ENCODE assay signal across 21 cellular contexts in genomic region chr1:97467445-97467844, GRCh38.
"Had no signal": no experiment of that assay in that cellular context is flagged by ENCODE, and none has a peak within 500 bp of the region (broad histone marks: within the 10 kb centered on the region; RNA-seq: fewer than 3 reads in every experiment).

No MANE protein-coding gene starts in this region.

- H3K36me3 Mint-ChIP-seq: stimulated activated memory B cell treated with anti-CD40 and anti-IgM and Interleukin-4, amounts not matched to agents 10 μg/mL and 1 μg/mL and 100 μg/mL, for 72 hours had no signal

- H3K27me3 Mint-ChIP-seq: effector memory CD8-positive, alpha-beta T cell; naive B cell; natural killer cell treated with Interleukin-12 subunit alpha and Interleukin-12 subunit beta and Interleukin-15 and Interleukin-18, amount 100 ng/mL, for 72 hours; stimulated activated memory B cell treated with anti-CD40 and anti-IgM and Interleukin-4, amounts not matched to agents 10 μg/mL and 1 μg/mL and 100 μg/mL, for 72 hours had no signal

- H3K9me3 ChIP-seq: left lung, mucosa of descending colon, prostate gland, testis, upper lobe of left lung had no signal

- H3K36me3 ChIP-seq: prostate gland, tibial artery had no signal

- H3K79me2 ChIP-seq: parathyroid adenoma had no signal

- H3K9ac ChIP-seq: parathyroid adenoma had no signal

- H3K27me3 ChIP-seq: left lung, spleen, testis, tibial artery, upper lobe of left lung had no signal

- H3K4me3 ChIP-seq: left lung, mucosa of descending colon, prostate gland, skin epidermis, spleen, testis, tibial artery, upper lobe of left lung had no signal

- H3K27ac ChIP-seq: left lung, parathyroid adenoma, prostate gland, skin epidermis, spleen, testis, tibial artery, upper lobe of left lung had no signal

- ATAC-seq: effector memory CD8-positive, alpha-beta T cell; left lung; mucosa of descending colon; natural killer cell treated with Interleukin-12 subunit alpha and Interleukin-12 subunit beta and Interleukin-15 and Interleukin-18, amount 100 ng/mL, for 72 hours; right cardiac atrium; stimulated activated memory B cell treated with anti-CD40 and anti-IgM and Interleukin-4, amounts not matched to agents 10 μg/mL and 1 μg/mL and 100 μg/mL, for 72 hours; stimulated activated naive CD8-positive, alpha-beta T cell treated with anti-CD3 and anti-CD28 coated beads, Interleukin-15, Interleukin-2, amounts not matched to agents 100 U/mL and 50 U/mL, for 24 hours had no signal

- H2AFZ ChIP-seq: parathyroid adenoma had no signal

- H3K27ac Mint-ChIP-seq: effector memory CD8-positive, alpha-beta T cell; mesothelial cell of epicardium; natural killer cell treated with Interleukin-12 subunit alpha and Interleukin-12 subunit beta and Interleukin-15 and Interleukin-18, amount 100 ng/mL, for 72 hours; stimulated activated memory B cell treated with anti-CD40 and anti-IgM and Interleukin-4, amounts not matched to agents 10 μg/mL and 1 μg/mL and 100 μg/mL, for 72 hours had no signal

- H3K4me1 ChIP-seq: left lung, parathyroid adenoma, prostate gland, testis, tibial artery had no signal

- H3K9me3 Mint-ChIP-seq: effector memory CD8-positive, alpha-beta T cell had no signal

- DNase-seq: cortex of kidney; effector memory CD8-positive, alpha-beta T cell; left lung; mesenchymal stem cell; mucosa of descending colon; naive B cell; right cardiac atrium; spleen; stimulated activated CD4-positive, alpha-beta T cell treated with anti-CD3 and anti-CD28 coated beads, Interleukin-4, amount 100 ng/mL, for 4 hours; stimulated activated naive CD8-positive, alpha-beta T cell treated with anti-CD3 and anti-CD28 coated beads, Interleukin-15, Interleukin-2, amounts not matched to agents 100 U/mL and 50 U/mL, for 24 hours; substantia nigra; testis; tibial artery; upper lobe of left lung had no signal

- H3K4me3 Mint-ChIP-seq: effector memory CD8-positive, alpha-beta T cell; mesothelial cell of epicardium; naive B cell; natural killer cell treated with Interleukin-12 subunit alpha and Interleukin-12 subunit beta and Interleukin-15 and Interleukin-18, amount 100 ng/mL, for 72 hours; neural crest cell; stimulated activated memory B cell treated with anti-CD40 and anti-IgM and Interleukin-4, amounts not matched to agents 10 μg/mL and 1 μg/mL and 100 μg/mL, for 72 hours had no signal

- H3K4me1 Mint-ChIP-seq: neural crest cell had no signal
